Comparison of ENCODE assay signal across 1 cellular context in the genomic region with DNA sequence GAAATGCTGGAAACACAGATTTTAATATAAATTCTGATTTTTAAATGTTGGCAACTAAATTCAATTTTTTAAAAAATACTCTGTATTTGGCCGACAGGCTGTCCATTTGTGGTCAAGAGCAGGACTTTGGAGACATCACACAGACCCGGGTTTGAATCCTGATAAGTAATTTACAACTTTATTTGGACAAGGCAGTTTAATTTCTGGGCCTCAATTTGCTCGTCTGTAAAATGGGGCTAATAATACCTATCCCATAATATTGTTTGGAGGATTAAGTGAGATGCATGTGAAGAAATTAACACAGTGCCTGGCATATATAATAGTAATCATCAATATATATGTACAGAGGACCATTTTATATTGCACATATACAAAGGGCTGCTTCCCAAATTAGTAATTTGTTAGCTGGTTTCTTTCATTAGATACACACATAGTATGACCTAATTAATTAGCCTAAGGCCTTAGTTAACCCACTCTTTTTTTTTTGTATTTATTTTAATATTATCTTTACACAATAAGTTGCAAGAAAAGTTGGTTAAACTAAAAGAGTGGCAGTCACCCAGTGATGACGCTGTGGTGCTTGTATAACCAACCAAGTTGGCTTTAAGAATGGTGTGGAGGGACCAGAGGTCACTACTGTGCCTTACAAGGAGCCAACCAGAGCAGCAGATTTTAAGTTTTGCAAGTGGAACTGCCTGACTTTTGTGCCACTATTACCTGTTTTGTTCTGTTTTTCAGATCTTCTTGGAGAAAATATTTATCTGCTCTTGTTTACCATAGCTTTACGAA.
TF ChIP-seq lines count a peak whose summit lies in the region.

No MANE protein-coding gene starts in this region.

TF ChIP-seq in IMR-90, 13 proteins besides CTCF, POLR2A, EP300 and RAD21:
- TF ChIP-seq MAZ (IDR thresholded peaks at IDR 0.05; ENCODE audit: borderline replicate concordance, low read depth, low read length) (no peak), RCOR1 (IDR thresholded peaks at IDR 0.05; ENCODE audit: insufficient replicate concordance, low read length) (peak; percentile 51)
TF ChIP-seq in IMR-90: peak in this region for 1.
